In the genomic region with DNA sequence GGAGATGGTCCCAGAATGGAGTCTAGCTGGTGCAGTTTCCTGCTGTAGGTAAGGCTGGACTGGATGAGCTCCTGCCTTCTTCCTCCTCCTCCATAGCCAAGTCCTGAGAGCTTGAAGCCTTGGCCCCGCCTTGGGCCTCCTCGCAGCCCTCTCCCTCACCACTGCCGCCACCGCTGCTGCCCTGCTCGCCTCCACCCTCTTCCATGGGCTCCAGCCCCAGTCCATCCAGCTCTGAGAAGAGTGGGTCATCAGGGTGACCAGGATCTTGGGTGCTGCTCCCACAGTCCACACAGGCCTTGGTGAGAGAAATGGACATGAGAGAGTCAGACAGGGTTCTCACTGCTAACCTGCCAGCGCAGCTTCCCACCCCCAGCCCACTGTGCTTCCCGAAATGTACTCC, we compare ENCODE assay signal across 20 cellular contexts. TPM values are rescaled to one million over a fixed set of nuclear protein-coding genes. Genes with fewer than 3 reads are reported as not detected.
DNase-seq lines count a peak whose midpoint lies in the region; ATAC-seq, FAIRE-seq and TF ChIP-seq lines count a peak whose summit lies in the region.
"Had no signal": no experiment of that assay in that cellular context is flagged by ENCODE, and none has a peak within 500 bp of the region (broad histone marks: within the 10 kb centered on the region; RNA-seq: fewer than 3 reads in every experiment).

No MANE protein-coding gene starts in this region.

- no peak overlapping the region for H3K9ac ChIP-seq in rectal smooth muscle tissue (ENCODE audit: low read length)

- ATAC-seq in CD4-positive, alpha-beta T cell (ENCODE audit: poor library complexity) = no peak
- ATAC-seq: body of pancreas, right lobe of liver had no signal

- H4K20me1 ChIP-seq in hepatocyte (ENCODE audit: insufficient read depth, poor library complexity, severe bottlenecking) = peaks cover 33% of the 10 kb centered on the region

- POLR2A ChIA-PET in CD4-positive, alpha-beta T cell (lab: Charles Lee) = interaction anchor here (0.9 to 5.6 kb wide), 9 partner anchors 9 to 106 kb away, joined by 3 to 105 read pairs (median 25); partner anchors contain the start of genes BORCS6 and CTC1
- POLR2A ChIA-PET in RWPE1 (lab: Yijun Ruan, JAX; ENCODE audit: low non-redundant PET) = interaction anchor here (0.9 kb wide), 1 partner anchor 16 kb away, joined by 3 read pairs; no protein-coding TSS in a partner anchor

- H3K36me3 ChIP-seq in hepatocyte (replicated peaks; ENCODE audit: insufficient read depth, low read depth) (no peaks in the 10 kb centered on the region), rectal smooth muscle tissue (ENCODE audit: control insufficient read depth, insufficient read depth, low read length) (peaks cover 51% of the 10 kb centered on the region)
- H3K36me3 ChIP-seq: uterus had no signal

- no peak overlapping the region for H2AFZ ChIP-seq in hepatocyte

- no peaks in the 10 kb centered on the region for H3K9me3 ChIP-seq in CD4-positive, alpha-beta T cell (ENCODE audit: control insufficient read depth, low read length)
- no peaks in the 10 kb centered on the region for H3K9me3 ChIP-seq in hepatocyte (ENCODE audit: low read depth)
- H3K9me3 ChIP-seq: body of pancreas, right lobe of liver, uterus had no signal

- no peaks in the 10 kb centered on the region for H3K9me2 ChIP-seq in hepatocyte (replicated peaks; ENCODE audit: insufficient read depth)

- no peaks in the 10 kb centered on the region for H3K9me3 Mint-ChIP-seq in CD4-positive, alpha-beta T cell
- H3K9me3 Mint-ChIP-seq: nephron had no signal

- intact Hi-C loops in CD4-positive, alpha-beta T cell (cut with DNase I, micrococcal nuclease) = no loop called here

- H3K4me1 Mint-ChIP-seq in CD4-positive, alpha-beta T cell (ENCODE audit: low read depth) = peaks cover 5% of the 10 kb centered on the region
- H3K4me1 Mint-ChIP-seq: nephron had no signal

- DNase-seq in CD4-positive, alpha-beta T cell = no peak
- DNase-seq in RWPE1 (ENCODE audit: low spot score) = no peak
- peak; percentile 10 for DNase-seq in hepatocyte (ENCODE audit: low spot score)
- no peak for DNase-seq in putamen (ENCODE audit: low spot score)
- no peak for DNase-seq in frontal cortex (ENCODE audit: low spot score in 2 of 2)
- no peak for DNase-seq in NCI-H345 (lab: John Stamatoyannopoulos, UW)
- DNase-seq: activated CD4-positive, alpha-beta T cell treated with anti-CD3 and anti-CD28 coated beads for 48 hours; activated naive CD4-positive, alpha-beta T cell treated with anti-CD3 and anti-CD28 coated beads, Interleukin-2, amount 50 U/mL, for 16 hours; activated T-cell treated with anti-CD3 and anti-CD28 coated beads for 4 hours; NCI-H1436; NCI-H2227 treated with DMSO at 0.1 percent for 48 hours; stimulated activated CD4-positive, alpha-beta T cell treated with anti-CD3 and anti-CD28 coated beads, Interleukin-1b, Interleukin-23, amount 100 ng/mL, for 48 hours; uterus had no signal

- peak overlapping the region; percentile 70 for H3K4me3 Mint-ChIP-seq in CD4-positive, alpha-beta T cell

- no peak overlapping the region for H3K4me2 ChIP-seq in hepatocyte

- H3K4me3 ChIP-seq in hepatocyte (no peak overlapping the region), rectal smooth muscle tissue (ENCODE audit: low read length) (no peak overlapping the region)
- H3K4me3 ChIP-seq: body of pancreas, right lobe of liver, uterus had no signal

- CTCF ChIA-PET in CD4-positive, alpha-beta T cell (lab: Charles Lee) = interaction anchor here (1.0 to 4.6 kb wide), 4 partner anchors 13 to 22 kb away, joined by 3 to 42 read pairs (median 5); partner anchors contain the start of gene ALOXE3
- CTCF ChIA-PET in RWPE1 (lab: Yijun Ruan, JAX) = no interaction called here

- no peak for FAIRE-seq in frontal cortex (lab: Jason Lieb, UNC)
- FAIRE-seq: H54 had no signal

- 96% methylated on average over 7 of the region's 7 CpGs for WGBS in hepatocyte (ENCODE audit: low lambda C conversion rate, missing lambda C conversion rate)

- peaks cover 59% of the 10 kb centered on the region for H3K36me3 Mint-ChIP-seq in CD4-positive, alpha-beta T cell (ENCODE audit: low read depth)

- no peaks in the 10 kb centered on the region for H3K79me2 ChIP-seq in hepatocyte

- TF ChIP-seq CTCF in CD4-positive, alpha-beta T cell (IDR thresholded peaks at IDR 0.05) = no peak
- TF ChIP-seq CTCF in RWPE1 (conservative IDR thresholded peaks at IDR 0.05; ENCODE audit: low read depth) (no peak), hepatocyte (IDR thresholded peaks at IDR 0.05; ENCODE audit: poor library complexity) (no peak)

- peaks cover 3% of the 10 kb centered on the region for H3K27me3 Mint-ChIP-seq in CD4-positive, alpha-beta T cell

- H3K27ac Mint-ChIP-seq in CD4-positive, alpha-beta T cell = no peak overlapping the region

- peaks cover 8% of the 10 kb centered on the region for H3K4me1 ChIP-seq in hepatocyte (ENCODE audit: insufficient read depth)
- H3K4me1 ChIP-seq in rectal smooth muscle tissue (ENCODE audit: control insufficient read depth, insufficient read depth, low read length) = peaks cover 10% of the 10 kb centered on the region

- H3K27ac ChIP-seq in CD4-positive, alpha-beta T cell (ENCODE audit: low read depth, low read length) = no peak overlapping the region
- H3K27ac ChIP-seq in RWPE1 (peak overlapping the region; percentile 98), hepatocyte (no peak overlapping the region), rectal smooth muscle tissue (ENCODE audit: low read depth, low read length) (peak overlapping the region; percentile 11)
- H3K27ac ChIP-seq: body of pancreas, right lobe of liver had no signal

- H3K27me3 ChIP-seq in CD4-positive, alpha-beta T cell (ENCODE audit: control insufficient read depth, insufficient read depth, low read length) = no peaks in the 10 kb centered on the region
- H3K27me3 ChIP-seq in hepatocyte (no peaks in the 10 kb centered on the region), rectal smooth muscle tissue (ENCODE audit: control insufficient read depth, insufficient read depth, low read length) (no peaks in the 10 kb centered on the region)
- H3K27me3 ChIP-seq: body of pancreas, right lobe of liver, uterus had no signal

RNA-seq across cellular contexts. Expression of gene PER1, which starts 11.2 kb away (rescaled TPM):
- total RNA-seq in CD4-positive, alpha-beta T cell = 1,000 to 10,000 TPM; 1,723 to 1,794 TPM
- total RNA-seq in hepatocyte (35.3 and 36.5 TPM in 2 replicates), frontal cortex (6.5 TPM)
- 107 and 143 TPM in 2 replicates for polyA plus RNA-seq in hepatocyte

RNA-seq across cellular contexts. Expression of gene HES7, which starts 17.1 kb away (rescaled TPM):
- total RNA-seq in CD4-positive, alpha-beta T cell = under 1 TPM; 0.52 to 0.53 TPM
- not detected in 2 replicates for total RNA-seq in hepatocyte
- not detected in 2 replicates for polyA plus RNA-seq in hepatocyte
- total RNA-seq in frontal cortex = 1.2 TPM
- total RNA-seq: body of pancreas, lower leg skin, right lobe of liver had no signal

RNA-seq across cellular contexts. Expression of gene VAMP2, which starts 21.7 kb away (rescaled TPM):
- total RNA-seq in CD4-positive, alpha-beta T cell = 100 to 1,000 TPM; 351 to 366 TPM
- 8.2 and 8.5 TPM in 2 replicates for total RNA-seq in hepatocyte
- polyA plus RNA-seq in hepatocyte = 44.6 and 85.7 TPM in 2 replicates
- 23.6 TPM for total RNA-seq in frontal cortex

RNA-seq across cellular contexts. Expression of gene ALOXE3, which starts 22.7 kb away (rescaled TPM):
- total RNA-seq in CD4-positive, alpha-beta T cell = under 1 TPM; 0.81 to 0.91 TPM
- total RNA-seq in hepatocyte (0.48 and 0.77 TPM in 2 replicates), frontal cortex (0.82 TPM)
- 1.5 and 2.6 TPM in 2 replicates for polyA plus RNA-seq in hepatocyte
- total RNA-seq: body of pancreas, dermis microvascular lymphatic vessel endothelial cell, right lobe of liver had no signal

RNA-seq across cellular contexts. Expression of gene TMEM107, which starts 35.1 kb away (rescaled TPM):
- 10 to 100 TPM; 12.2 to 12.9 TPM for total RNA-seq in CD4-positive, alpha-beta T cell
- total RNA-seq in hepatocyte (21.1 and 25.3 TPM in 2 replicates), frontal cortex (23.6 TPM)
- 12.8 and 13.6 TPM in 2 replicates for polyA plus RNA-seq in hepatocyte

Comparison
In these comparisons a context has a peak if more than half of its experiments do, and no peak if none do; other contexts are left out.
1. H3K27ac ChIP-seq: peak in RWPE1 (single experiment) and rectal smooth muscle tissue (single experiment); none in CD4-positive, alpha-beta T cell (single experiment) and hepatocyte (single experiment).
2. RNA of gene PER1, which starts 11.2 kb away (total RNA-seq): 1,723 to 1,794 TPM in CD4-positive, alpha-beta T cell; 35.3 to 36.5 TPM in hepatocyte and 6.5 TPM in frontal cortex (single experiment); every median in the first group is over 10 times any median in the second.
3. RNA of gene VAMP2, which starts 21.7 kb away (total RNA-seq): 351 to 366 TPM in CD4-positive, alpha-beta T cell; 23.6 TPM in frontal cortex (single experiment) and 8.2 to 8.5 TPM in hepatocyte; every median in the first group is over 10 times any median in the second.